11 cellular contexts compared by ENCODE assay signal in the genomic region with DNA sequence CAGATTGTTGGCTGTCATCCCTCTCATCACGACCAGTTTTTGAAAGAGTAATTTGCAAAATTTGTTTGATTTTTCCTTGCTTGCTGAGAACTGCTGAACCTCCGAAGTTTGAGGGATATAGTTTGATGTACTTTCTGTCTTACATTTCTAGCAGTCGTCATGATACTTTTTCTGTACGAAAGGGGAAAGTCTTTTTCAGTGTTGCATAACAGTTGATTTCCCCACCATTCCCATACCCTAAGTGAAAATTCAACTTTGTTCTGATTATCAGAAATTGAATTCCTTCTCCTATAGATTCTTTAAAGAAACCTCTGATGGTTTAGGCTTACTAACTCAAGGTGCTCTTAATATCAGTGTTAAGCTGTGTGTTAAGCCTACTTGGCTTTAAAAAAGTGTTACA. TPM values are rescaled to one million over a fixed set of nuclear protein-coding genes. Genes with fewer than 3 reads are reported as not detected.
DNase-seq lines count a peak whose midpoint lies in the region; ATAC-seq and TF ChIP-seq lines count a peak whose summit lies in the region.
"Had no signal": no experiment of that assay in that cellular context is flagged by ENCODE, and none has a peak within 500 bp of the region (broad histone marks: within the 10 kb centered on the region; RNA-seq: fewer than 3 reads in every experiment).

No MANE protein-coding gene starts in this region.

- H3K4me3 ChIP-seq in astrocyte of the spinal cord (ENCODE audit: low read depth, low read length) (peak overlapping the region; percentile 80), upper lobe of left lung (peak overlapping the region in 3 of 4 donors; percentile 70 to 96 (median 82))

- no peaks in the 10 kb centered on the region for H3K27me3 Mint-ChIP-seq in activated naive CD4-positive, alpha-beta T cell treated with anti-CD3 and anti-CD28 coated beads, Interleukin-2, amount 50 U/mL, for 24 hours

- no peaks in the 10 kb centered on the region for H3K36me3 Mint-ChIP-seq in activated naive CD4-positive, alpha-beta T cell treated with anti-CD3 and anti-CD28 coated beads, Interleukin-2, amount 50 U/mL, for 24 hours

- H3K27ac Mint-ChIP-seq in activated naive CD4-positive, alpha-beta T cell treated with anti-CD3 and anti-CD28 coated beads, Interleukin-2, amount 50 U/mL, for 24 hours, result peak overlapping the region; percentile 98

- no peaks in the 10 kb centered on the region for H3K36me3 ChIP-seq in upper lobe of left lung

- peak overlapping the region; percentile 93 for H3K4me3 Mint-ChIP-seq in activated naive CD4-positive, alpha-beta T cell treated with anti-CD3 and anti-CD28 coated beads, Interleukin-2, amount 50 U/mL, for 24 hours

- ATAC-seq in upper lobe of left lung (ENCODE audit: low FRiP score in 2 of 2) (no peak), HG03469 (IDR thresholded peaks at IDR 0.05; ENCODE audit: unreplicated experiment) (no peak)

- TF ChIP-seq EP300 in upper lobe of left lung (IDR thresholded peaks at IDR 0.05), result no peak

- H3K9me3 Mint-ChIP-seq in activated naive CD4-positive, alpha-beta T cell treated with anti-CD3 and anti-CD28 coated beads, Interleukin-2, amount 50 U/mL, for 24 hours, result no peaks in the 10 kb centered on the region

- H3K4me1 ChIP-seq in upper lobe of left lung, result peaks cover 23 to 46% (median 28%) of the 10 kb centered on the region in 4 donors

- TF ChIP-seq CTCF in astrocyte of the spinal cord (IDR thresholded peaks at IDR 0.05; ENCODE audit: low read depth, low read length) (no peak), upper lobe of left lung (IDR thresholded peaks at IDR 0.05) (no peak)

- H3K9me3 ChIP-seq in upper lobe of left lung, result no peaks in the 10 kb centered on the region
- H3K9me3 ChIP-seq: mucosa of descending colon had no signal

- in situ Hi-C loops in astrocyte of the spinal cord (cut with HindIII; ENCODE audit: low sequenced_read_pairs), result no loop called here

- WGBS in upper lobe of left lung, 2 donors, result 22 to 30% methylated on average over 4 of the region's 4 CpGs

- TF ChIP-seq POLR2A in upper lobe of left lung (IDR thresholded peaks at IDR 0.05), result no peak

- no peak for DNase-seq in activated naive CD4-positive, alpha-beta T cell (lab: John Stamatoyannopoulos, UW)
- no peak for DNase-seq in astrocyte of the spinal cord (ENCODE audit: low read depth, low spot score)
- DNase-seq in medulla oblongata (ENCODE audit: extremely low spot score), result peak; percentile 38
- no peak for DNase-seq in upper lobe of left lung
- DNase-seq in DMS114 treated with DMSO at 0.1 percent for 48 hours (lab: John Stamatoyannopoulos, UW; ENCODE audit: unreplicated experiment), result no peak
- no peak for DNase-seq in GM03348 (ENCODE audit: low spot score)
- DNase-seq: GOT3, NCI-H1930 had no signal

- no peaks in the 10 kb centered on the region for H3K27me3 ChIP-seq in upper lobe of left lung

- H3K27ac ChIP-seq in upper lobe of left lung, result peak overlapping the region in 1 of 4 donors; percentile 94

- peaks cover 57% of the 10 kb centered on the region for H3K4me1 Mint-ChIP-seq in activated naive CD4-positive, alpha-beta T cell treated with anti-CD3 and anti-CD28 coated beads, Interleukin-2, amount 50 U/mL, for 24 hours

RNA-seq across cellular contexts. Expression of gene PDE8A, which starts 1.6 kb away (rescaled TPM):
- 10 to 100 TPM; 36.5 to 66.0 (median 48.4) TPM for total RNA-seq in upper lobe of left lung
